In genomic region chr12:14769837-14770494, GRCh38 we compare ENCODE assay signal across 8 cellular contexts. TPM values are rescaled to one million over a fixed set of nuclear protein-coding genes. Genes with fewer than 3 reads are reported as not detected.
DNase-seq lines count a peak whose midpoint lies in the region; ATAC-seq, FAIRE-seq and TF ChIP-seq lines count a peak whose summit lies in the region.

No MANE protein-coding gene starts in this region.

- peak overlapping the region; percentile 90 for H3K9ac ChIP-seq in keratinocyte (ENCODE audit: control insufficient read depth, extremely low read depth, insufficient read depth, low read length)

- peak overlapping the region; percentile 92 for H3K4me2 ChIP-seq in keratinocyte (ENCODE audit: control insufficient read depth, extremely low read depth, insufficient read depth, low read depth, low read length)

- H2AFZ ChIP-seq in keratinocyte (ENCODE audit: control insufficient read depth, low read length), result peak overlapping the region; percentile 80

- FAIRE-seq in GM18507 (lab: Jason Lieb, UNC) (peak; percentile 87), keratinocyte (lab: Jason Lieb, UNC) (peak; percentile 62)

- peaks cover 9% of the 10 kb centered on the region for H3K79me2 ChIP-seq in keratinocyte (ENCODE audit: control insufficient read depth, insufficient read depth, low read length)

- H3K27me3 ChIP-seq in keratinocyte (ENCODE audit: control insufficient read depth, extremely low read depth, insufficient read depth, low read length), result no peaks in the 10 kb centered on the region

- peaks cover 13% of the 10 kb centered on the region for H3K4me1 ChIP-seq in keratinocyte (ENCODE audit: control insufficient read depth, extremely low read depth, insufficient read depth, low read length)

- DNase-seq in GM18507 (ENCODE audit: extremely low spot score, insufficient read length, low read depth), result peak; percentile 26
- DNase-seq in NCI-H2029 treated with DMSO at 0.1 percent for 48 hours (lab: John Stamatoyannopoulos, UW), result peak; percentile 60
- DNase-seq in cardiac fibroblast (ENCODE audit: low read depth in 2 of 2), result peak; percentile 73 to 77
- no peak for DNase-seq in keratinocyte (ENCODE audit: low read depth, low spot score)
- peak; percentile 75 to 83 for DNase-seq in stimulated activated CD4-positive, alpha-beta T cell treated with anti-CD3 and anti-CD28 coated beads, Interleukin-15, amount 100 ng/mL, for 1 hour (ENCODE audit: low read depth in 1 of 2, low spot score in 1 of 2)

- ATAC-seq in HG02973 (IDR thresholded peaks at IDR 0.05; ENCODE audit: unreplicated experiment), result peak; percentile 33

- no peaks in the 10 kb centered on the region for H3K9me1 ChIP-seq in keratinocyte (ENCODE audit: control insufficient read depth, extremely low read depth, insufficient read depth, low read length)

- no peaks in the 10 kb centered on the region for H3K36me3 ChIP-seq in keratinocyte (ENCODE audit: control insufficient read depth in 2 of 2, extremely low read depth in 1 of 2, insufficient read depth in 2 of 2, low read length in 2 of 2)

- peak overlapping the region; percentile 89 for H3K4me3 ChIP-seq in WI38 (ENCODE audit: low read depth, low read length)
- peak overlapping the region; percentile 87 to 94 for H3K4me3 ChIP-seq in cardiac fibroblast (replicated peaks in 1 of 2; ENCODE audit: low read depth in 2 of 2, low read length in 2 of 2)
- peak overlapping the region; percentile 56 to 90 (median 80) for H3K4me3 ChIP-seq in keratinocyte (ENCODE audit: control insufficient read depth in 2 of 3, extremely low read depth in 1 of 3, insufficient read depth in 2 of 3, low read depth in 1 of 3, low read length in 3 of 3)

- no peaks in the 10 kb centered on the region for H3K9me3 ChIP-seq in keratinocyte (ENCODE audit: control insufficient read depth, low read depth, low read length)

- no peaks in the 10 kb centered on the region for H4K20me1 ChIP-seq in keratinocyte (ENCODE audit: control insufficient read depth, extremely low read depth, insufficient read depth, low read length)

- TF ChIP-seq CTCF in 22Rv1 (IDR thresholded peaks at IDR 0.05) (peak; percentile 97), WI38 (IDR thresholded peaks at IDR 0.05; ENCODE audit: low read depth, low read length) (peak; percentile 78), cardiac fibroblast (IDR thresholded peaks at IDR 0.05; ENCODE audit: low read depth, low read length) (peak; percentile 82), keratinocyte (optimal IDR thresholded peaks at IDR 0.05 in 1 of 3, IDR thresholded peaks at IDR 0.05 in 1 of 3, conservative IDR thresholded peaks at IDR 0.05 in 1 of 3; ENCODE audit: extremely low read depth in 1 of 3, insufficient read depth in 2 of 3, low read length in 3 of 3) (peak; percentile 84 to 91 (median 90))

- H3K27ac ChIP-seq in 22Rv1, result peak overlapping the region; percentile 97
- peak overlapping the region; percentile 92 for H3K27ac ChIP-seq in keratinocyte (ENCODE audit: control insufficient read depth, insufficient read depth, low read length)

- dilution Hi-C loops in keratinocyte (cut with MboI; ENCODE audit: extremely low pct_ligation_motif_present, low sequenced_read_pairs), result no loop called here

RNA-seq across cellular contexts. Expression of gene WBP11, which starts 33.3 kb away (rescaled TPM):
- 4.8 to 21.0 TPM (median 13.1 TPM) in 3 replicates for polyA plus RNA-seq in keratinocyte
- 119 TPM for polyA plus RNA-seq in keratinocyte (2011; ENCODE audit: low read depth)
- polyA plus RNA-seq in keratinocyte (2011; cell fraction: cytosol; rRNA removed), result 13.6 and 17.0 TPM in 2 replicates
- polyA plus RNA-seq in keratinocyte (2011; cell fraction: nucleus; rRNA removed), result 11.3 and 13.6 TPM in 2 replicates
- 18.1 and 34.0 TPM in 2 replicates for polyA plus RNA-seq in keratinocyte (2012; ENCODE audit: low replicate concordance)
- 4.4 to 20.4 TPM (median 11.2 TPM) in 3 replicates for polyA minus RNA-seq in keratinocyte
- polyA minus RNA-seq in keratinocyte (2011; cell fraction: cytosol; rRNA and poly(A)+ RNA removed), result 8.2 TPM
- 4.5 and 6.7 TPM in 2 replicates for polyA minus RNA-seq in keratinocyte (2011; cell fraction: nucleus; rRNA and poly(A)+ RNA removed)

RNA-seq across cellular contexts. Expression of gene C12orf60, which starts 33.5 kb away (rescaled TPM):
- polyA plus RNA-seq in keratinocyte, result 1.3 to 3.2 TPM (median 2.4 TPM) in 3 replicates
- polyA plus RNA-seq in keratinocyte (2011; ENCODE audit: low read depth), result 0.71 TPM
- polyA plus RNA-seq in keratinocyte (2011; cell fraction: cytosol; rRNA removed), result 1.5 and 3.3 TPM in 2 replicates
- 2.2 and 2.5 TPM in 2 replicates for polyA plus RNA-seq in keratinocyte (2011; cell fraction: nucleus; rRNA removed)
- 1.3 and 2.5 TPM in 2 replicates for polyA plus RNA-seq in keratinocyte (2012; ENCODE audit: low replicate concordance)
- polyA minus RNA-seq in keratinocyte, result 1.3 to 1.8 TPM in 2 of 3 replicates, not detected in the other
- polyA minus RNA-seq in keratinocyte (2011; cell fraction: cytosol; rRNA and poly(A)+ RNA removed), result not detected
- polyA minus RNA-seq in keratinocyte (2011; cell fraction: nucleus; rRNA and poly(A)+ RNA removed), result 0.63 and 2.1 TPM in 2 replicates

RNA-seq across cellular contexts. Expression of gene SMCO3, which starts 44.0 kb away (rescaled TPM):
- not detected in 3 replicates for polyA plus RNA-seq in keratinocyte
- polyA plus RNA-seq in keratinocyte (2011; ENCODE audit: low read depth), result not detected
- polyA plus RNA-seq in keratinocyte (2011; cell fraction: cytosol; rRNA removed), result not detected in 2 replicates
- not detected in 2 replicates for polyA plus RNA-seq in keratinocyte (2011; cell fraction: nucleus; rRNA removed)
- 0.07 TPM in 1 of 2 replicates, not detected in the other for polyA plus RNA-seq in keratinocyte (2012; ENCODE audit: low replicate concordance)
- not detected in 3 replicates for polyA minus RNA-seq in keratinocyte
- polyA minus RNA-seq in keratinocyte (2011; cell fraction: cytosol; rRNA and poly(A)+ RNA removed), result not detected
- not detected in 2 replicates for polyA minus RNA-seq in keratinocyte (2011; cell fraction: nucleus; rRNA and poly(A)+ RNA removed)
